In the genomic region with DNA sequence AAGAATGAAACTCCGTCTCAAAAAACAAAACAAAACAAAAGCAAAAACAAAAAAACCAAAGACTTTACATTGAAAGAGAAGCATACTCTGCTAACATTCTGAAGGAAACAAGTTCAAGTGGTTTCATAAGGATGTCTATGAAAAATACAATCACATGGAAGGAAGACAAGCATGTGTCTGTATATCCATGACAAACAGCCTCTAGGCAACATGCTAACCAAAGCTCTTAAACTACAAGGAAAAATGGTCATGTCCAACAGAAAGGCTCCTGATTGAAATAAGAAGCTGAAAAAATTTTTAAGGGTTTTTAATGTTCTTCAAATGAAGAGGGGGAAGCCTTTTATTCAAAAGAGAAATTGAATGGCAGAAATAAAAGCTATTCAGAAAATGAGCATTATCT, we compare ENCODE assay signal across 16 cellular contexts.
DNase-seq lines count a peak whose midpoint lies in the region; ATAC-seq and TF ChIP-seq lines count a peak whose summit lies in the region.
"Had no signal": no experiment of that assay in that cellular context is flagged by ENCODE, and none has a peak within 500 bp of the region (broad histone marks: within the 10 kb centered on the region; RNA-seq: fewer than 3 reads in every experiment).

No MANE protein-coding gene starts in this region.

- TF ChIP-seq CTCF in left ventricle myocardium inferior (IDR thresholded peaks at IDR 0.05; ENCODE audit: borderline replicate concordance) = no peak
- no peak for TF ChIP-seq CTCF in chondrocyte (IDR thresholded peaks at IDR 0.05)
- no peak for TF ChIP-seq CTCF in osteoblast (IDR thresholded peaks at IDR 0.05; ENCODE audit: extremely low read depth, low read depth, low read length)
- no peak for TF ChIP-seq CTCF in hepatocyte (IDR thresholded peaks at IDR 0.05; ENCODE audit: poor library complexity)

- H3K9me2 ChIP-seq in hepatocyte (replicated peaks; ENCODE audit: insufficient read depth) = no peaks in the 10 kb centered on the region

- intact Hi-C loops in left ventricle myocardium inferior (cut with micrococcal nuclease) = no loop called here
- intact Hi-C loops in right cardiac atrium (cut with DNase I) = no loop called here

- H3K79me2 ChIP-seq in osteoblast (ENCODE audit: insufficient read depth, low read length) (peaks cover 56% of the 10 kb centered on the region), hepatocyte (peaks cover 86% of the 10 kb centered on the region)

- H2AFZ ChIP-seq in osteoblast (ENCODE audit: low read length) (no peak overlapping the region), hepatocyte (no peak overlapping the region)

- H3K4me3 ChIP-seq in left ventricle myocardium inferior (no peak overlapping the region), right cardiac atrium (ENCODE audit: low read length) (no peak overlapping the region), osteoblast (ENCODE audit: insufficient read depth, low read length) (no peak overlapping the region), hepatocyte (no peak overlapping the region)
- H3K4me3 ChIP-seq: BLaER1 treated with 17β-estradiol and CSF1 and Interleukin-3, amounts not matched to agents 10 nM and 100 nM; Peyer's patch had no signal

- WGBS in right cardiac atrium = 82% methylated on average over 1 of the region's 1 CpG
- WGBS in hepatocyte (ENCODE audit: low lambda C conversion rate, missing lambda C conversion rate) = 100% methylated on average over 1 of the region's 1 CpG

- no peaks in the 10 kb centered on the region for H3K9me3 Mint-ChIP-seq in chondrocyte (ENCODE audit: low read depth)

- no peaks in the 10 kb centered on the region for H3K27me3 Mint-ChIP-seq in chondrocyte (ENCODE audit: low read depth)

- H3K4me1 ChIP-seq in left ventricle myocardium inferior = peaks cover 47% of the 10 kb centered on the region
- H3K4me1 ChIP-seq in right cardiac atrium (ENCODE audit: control insufficient read depth, insufficient read depth, low read length) = peaks cover 4% of the 10 kb centered on the region
- peaks cover 16% of the 10 kb centered on the region for H3K4me1 ChIP-seq in osteoblast (ENCODE audit: insufficient read depth, low read length)
- peaks cover 5% of the 10 kb centered on the region for H3K4me1 ChIP-seq in hepatocyte (ENCODE audit: insufficient read depth)
- H3K4me1 ChIP-seq: Peyer's patch had no signal

- DNase-seq in left ventricle myocardium inferior = no peak
- no peak for DNase-seq in right cardiac atrium
- DNase-seq in chondrocyte (ENCODE audit: low spot score) = no peak
- DNase-seq in osteoblast (ENCODE audit: insufficient read length, low spot score, missing footprints) = peak; percentile 62
- no peak for DNase-seq in hepatocyte (ENCODE audit: low spot score)
- DNase-seq in MV-4-11 (lab: John Stamatoyannopoulos, UW) = no peak
- no peak for DNase-seq in COLO668 (lab: John Stamatoyannopoulos, UW; ENCODE audit: unreplicated experiment)
- DNase-seq: COR-L47, NCI-H1048, NCI-H146, NCI-H2081, NCI-H524, Peyer's patch, Right ventricle myocardium superior had no signal

- H3K4me2 ChIP-seq in osteoblast (ENCODE audit: insufficient read depth, low read length) (no peak overlapping the region), hepatocyte (no peak overlapping the region)
- H3K4me2 ChIP-seq: KMS-11 had no signal

- peaks cover 18% of the 10 kb centered on the region for H4K20me1 ChIP-seq in osteoblast (ENCODE audit: insufficient read depth, low read length)
- H4K20me1 ChIP-seq in hepatocyte (ENCODE audit: insufficient read depth, poor library complexity, severe bottlenecking) = peaks cover 45% of the 10 kb centered on the region

- peaks cover 48% of the 10 kb centered on the region for H3K4me1 Mint-ChIP-seq in chondrocyte (ENCODE audit: low read depth)

- H3K9me3 ChIP-seq in left ventricle myocardium inferior (replicated peaks) (no peaks in the 10 kb centered on the region), right cardiac atrium (ENCODE audit: control insufficient read depth, low read length) (no peaks in the 10 kb centered on the region), osteoblast (ENCODE audit: low read depth, low read length) (no peaks in the 10 kb centered on the region), hepatocyte (ENCODE audit: low read depth) (no peaks in the 10 kb centered on the region)
- H3K9me3 ChIP-seq: BLaER1 treated with 17β-estradiol and CSF1 and Interleukin-3, amounts not matched to agents 10 nM and 100 nM; Peyer's patch had no signal

- peak overlapping the region; percentile 74 for H3K27ac Mint-ChIP-seq in chondrocyte (ENCODE audit: unreplicated experiment)

- no peak overlapping the region for H3K4me3 Mint-ChIP-seq in chondrocyte (ENCODE audit: unreplicated experiment)

- H3K27me3 ChIP-seq in left ventricle myocardium inferior (ENCODE audit: low read depth) = no peaks in the 10 kb centered on the region
- H3K27me3 ChIP-seq in right cardiac atrium (ENCODE audit: control insufficient read depth, insufficient read depth) = no peaks in the 10 kb centered on the region
- no peaks in the 10 kb centered on the region for H3K27me3 ChIP-seq in osteoblast (ENCODE audit: insufficient read depth, low read length)
- no peaks in the 10 kb centered on the region for H3K27me3 ChIP-seq in hepatocyte
- H3K27me3 ChIP-seq: BLaER1 treated with 17β-estradiol and CSF1 and Interleukin-3, amounts not matched to agents 10 nM and 100 nM; Peyer's patch had no signal

- peaks cover 9% of the 10 kb centered on the region for H3K36me3 Mint-ChIP-seq in chondrocyte (ENCODE audit: low read depth)

- peak overlapping the region; percentile 66 for H3K27ac ChIP-seq in left ventricle myocardium inferior (replicated peaks)
- no peak overlapping the region for H3K27ac ChIP-seq in right cardiac atrium (ENCODE audit: low read length)
- no peak overlapping the region for H3K27ac ChIP-seq in osteoblast (ENCODE audit: low read depth, low read length)
- H3K27ac ChIP-seq in hepatocyte = no peak overlapping the region
- H3K27ac ChIP-seq: BLaER1 treated with 17β-estradiol and CSF1 and Interleukin-3, amounts not matched to agents 10 nM and 100 nM; KMS-11; Peyer's patch had no signal

- no peak for ATAC-seq in right cardiac atrium

- peaks cover 4% of the 10 kb centered on the region for H3K36me3 ChIP-seq in left ventricle myocardium inferior
- no peaks in the 10 kb centered on the region for H3K36me3 ChIP-seq in osteoblast (ENCODE audit: insufficient read depth, low read length)
- H3K36me3 ChIP-seq in hepatocyte (replicated peaks; ENCODE audit: insufficient read depth, low read depth) = no peaks in the 10 kb centered on the region
- H3K36me3 ChIP-seq: Peyer's patch had no signal
